Comparison of ENCODE assay signal across 8 cellular contexts in the genomic region with DNA sequence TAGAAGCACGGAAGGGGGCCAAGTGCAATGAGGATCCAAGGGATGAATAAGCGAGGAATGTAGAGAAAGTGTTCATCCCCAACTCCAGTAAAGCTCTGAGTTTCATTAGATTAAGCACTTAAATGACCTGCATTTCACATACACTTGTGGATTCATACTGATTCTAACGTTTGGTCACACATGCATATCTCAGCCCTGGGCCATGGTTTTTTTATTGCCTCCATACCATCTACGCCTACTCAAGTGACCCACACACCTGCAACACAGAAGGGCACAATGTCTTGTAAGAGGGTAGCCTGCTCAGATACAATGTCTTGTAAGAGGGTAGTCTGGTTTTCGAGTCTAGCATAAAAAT. TPM values are rescaled to one million over a fixed set of nuclear protein-coding genes. Genes with fewer than 3 reads are reported as not detected.
DNase-seq lines count a peak whose midpoint lies in the region; ATAC-seq and TF ChIP-seq lines count a peak whose summit lies in the region.

No MANE protein-coding gene starts in this region.

- TF ChIP-seq CTCF in Caco-2 (IDR thresholded peaks at IDR 0.05; ENCODE audit: insufficient read depth in 1 of 2, low read depth in 1 of 2, low read length in 1 of 2, severe bottlenecking in 1 of 2, unreplicated experiment in 1 of 2) (no peak), OCI-LY1 (IDR thresholded peaks at IDR 0.05; ENCODE audit: low read length) (no peak), progenitor cell of endocrine pancreas (IDR thresholded peaks at IDR 0.05; ENCODE audit: unreplicated experiment) (no peak), GM10248 (IDR thresholded peaks at IDR 0.05; ENCODE audit: control extremely low read depth, extremely low read depth, low read depth, missing control alignments) (no peak)

- H3K79me2 ChIP-seq in OCI-LY1 (ENCODE audit: insufficient read depth, low read length), result peaks cover 37% of the 10 kb centered on the region

- H3K36me3 Mint-ChIP-seq in Caco-2 (ENCODE audit: insufficient read depth, unreplicated experiment) (peaks cover 2% of the 10 kb centered on the region), progenitor cell of endocrine pancreas (ENCODE audit: insufficient read depth) (peaks cover under 1% of the 10 kb centered on the region)

- H3K27me3 Mint-ChIP-seq in Caco-2 (ENCODE audit: insufficient read depth, unreplicated experiment) (no peaks in the 10 kb centered on the region), progenitor cell of endocrine pancreas (no peaks in the 10 kb centered on the region)

- DNase-seq in Caco-2, result no peak
- no peak for DNase-seq in progenitor cell of endocrine pancreas (ENCODE audit: low spot score, unreplicated experiment)
- no peak for DNase-seq in GM10248 (ENCODE audit: extremely low spot score)
- no peak for DNase-seq in activated CD4-positive, CD25-positive, alpha-beta regulatory T cell (lab: John Stamatoyannopoulos, UW)
- DNase-seq in G401 (ENCODE audit: low spot score), result no peak

- no TSS peak for BruUV-seq in Caco-2 (replicated peaks; lab: Mats Ljungman, UMichigan)

- H3K4me2 ChIP-seq in OCI-LY1 (ENCODE audit: low read length), result peak overlapping the region; percentile 82

- peak overlapping the region; percentile 86 for H3K9ac ChIP-seq in OCI-LY1 (ENCODE audit: low read length)

- 24 to 25% methylated on average over 5 of the region's 5 CpGs for WGBS in esophagus, 2 donors

- H3K36me3 ChIP-seq in Caco-2 (ENCODE audit: control insufficient read depth, insufficient read depth, low read length) (no peaks in the 10 kb centered on the region; the same call in 1 of the 2 replicates), OCI-LY1 (ENCODE audit: insufficient read depth, low read length) (peaks cover 32% of the 10 kb centered on the region), esophagus (ENCODE audit: control insufficient read depth in 2 of 2, insufficient read depth in 2 of 2, low read length in 1 of 2) (no peaks in the 10 kb centered on the region)

- intact Hi-C loops in Caco-2 (cut with micrococcal nuclease; ENCODE audit: unreplicated experiment), result loop anchor here (1.0 kb wide), 2 partner anchors 37 to 43 kb away; partner anchors contain the start of genes ZNF2 and ZNF514

- H3K4me3 ChIP-seq in Caco-2 (ENCODE audit: low read depth, low read length) (peak overlapping the region; percentile 73), OCI-LY1 (ENCODE audit: low read depth, low read length, poor library complexity, severe bottlenecking) (peak overlapping the region; percentile 86), esophagus (ENCODE audit: low read depth in 1 of 2, low read length in 2 of 2) (peak overlapping the region; percentile 90 to 97)

- H3K4me1 Mint-ChIP-seq in Caco-2 (ENCODE audit: low read depth, unreplicated experiment), result peaks cover 15% of the 10 kb centered on the region
- peaks cover 13% of the 10 kb centered on the region for H3K4me1 Mint-ChIP-seq in progenitor cell of endocrine pancreas (ENCODE audit: low read depth)

- H3K9me3 ChIP-seq in Caco-2 (no peaks in the 10 kb centered on the region), OCI-LY1 (ENCODE audit: low read length) (no peaks in the 10 kb centered on the region), esophagus (ENCODE audit: control insufficient read depth in 2 of 2, insufficient read depth in 1 of 2, low read depth in 1 of 2, low read length in 1 of 2) (no peaks in the 10 kb centered on the region)

- H3K27ac Mint-ChIP-seq in Caco-2 (ENCODE audit: unreplicated experiment) (peak overlapping the region; percentile 95), progenitor cell of endocrine pancreas (peak overlapping the region; percentile 93)

- H3K27ac ChIP-seq in OCI-LY1 (ENCODE audit: low read depth, low read length, poor library complexity, severe bottlenecking), result no peak overlapping the region
- H3K27ac ChIP-seq in esophagus (ENCODE audit: low read depth in 2 of 2, low read length in 1 of 2), result peak overlapping the region in 1 of 2 donors; percentile 96

- peak overlapping the region; percentile 31; the same call in 1 of the 2 replicates for H2AFZ ChIP-seq in OCI-LY1 (ENCODE audit: low read length)

- no peaks in the 10 kb centered on the region for H3K27me3 ChIP-seq in Caco-2 (replicated peaks; ENCODE audit: control insufficient read depth, insufficient read depth, low read length)
- H3K27me3 ChIP-seq in OCI-LY1 (ENCODE audit: insufficient read depth, low read length), result no peaks in the 10 kb centered on the region
- no peaks in the 10 kb centered on the region for H3K27me3 ChIP-seq in esophagus (ENCODE audit: control insufficient read depth in 1 of 2, insufficient read depth in 2 of 2, low read length in 2 of 2)

- H4K20me1 ChIP-seq in OCI-LY1 (ENCODE audit: insufficient read depth, low read length), result no peaks in the 10 kb centered on the region

- peak; percentile 3 for ATAC-seq in GM21737 (IDR thresholded peaks at IDR 0.05; ENCODE audit: unreplicated experiment)

- no peaks in the 10 kb centered on the region for H3F3A ChIP-seq in OCI-LY1 (ENCODE audit: insufficient read depth, low read length)

- H3K9me3 Mint-ChIP-seq in Caco-2 (ENCODE audit: unreplicated experiment) (peaks cover 7% of the 10 kb centered on the region), progenitor cell of endocrine pancreas (ENCODE audit: low read depth) (no peaks in the 10 kb centered on the region)

- POLR2A ChIA-PET in Caco-2 (lab: Charles Lee) (interaction anchor here (0.9 kb wide), 1 partner anchor 43 kb away, joined by 4 read pairs; no protein-coding TSS in a partner anchor), GM10248 (lab: Yijun Ruan, JAX) (interaction anchor here (0.6 kb wide), 2 partner anchors 37 to 43 kb away, joined by 3 read pairs; no protein-coding TSS in a partner anchor)

- in situ Hi-C loops in G401 (cut with HindIII; ENCODE audit: low sequenced_read_pairs), result no loop called here

- H3K4me1 ChIP-seq in Caco-2, result peaks cover 6% of the 10 kb centered on the region; the same call in 1 of the 2 replicates
- peaks cover 26% of the 10 kb centered on the region for H3K4me1 ChIP-seq in OCI-LY1 (ENCODE audit: insufficient read depth, low read length, severe bottlenecking)
- H3K4me1 ChIP-seq in esophagus (ENCODE audit: control insufficient read depth in 2 of 2, insufficient read depth in 2 of 2, low read length in 1 of 2), result peaks cover 0 to 7% of the 10 kb centered on the region in 2 donors

- CTCF ChIA-PET in Caco-2 (lab: Charles Lee), result interaction anchor here (2.0 kb wide), 1 partner anchor 46 kb away, joined by 12 read pairs; no protein-coding TSS in a partner anchor
- CTCF ChIA-PET in GM10248 (lab: Yijun Ruan, JAX), result interaction anchor here (1.2 to 4.0 kb wide), 12 partner anchors 12 to 247 kb away, joined by 3 to 23 read pairs (median 4); partner anchors contain the start of genes ZNF2 and ZNF514

- H3K4me3 Mint-ChIP-seq in Caco-2 (ENCODE audit: unreplicated experiment), result peak overlapping the region; percentile 93
- peak overlapping the region; percentile 92 for H3K4me3 Mint-ChIP-seq in progenitor cell of endocrine pancreas (ENCODE audit: low read depth)

- H3K9me2 ChIP-seq in OCI-LY1 (ENCODE audit: low read depth, low read length), result no peaks in the 10 kb centered on the region

RNA-seq across cellular contexts. Expression of gene MRPS5, which starts 0.6 kb away (rescaled TPM):
- total RNA-seq in Caco-2 (2022) (80.5 and 90.0 TPM in 2 replicates), progenitor cell of endocrine pancreas (59.8 and 62.5 TPM in 2 replicates)
- polyA plus RNA-seq in esophagus, result 10 to 100 TPM; 46.5 to 52.9 TPM
- total RNA-seq in G401 (2014; rRNA removed; shearing (Covaris generic)), result 76.7 and 85.7 TPM in 2 replicates

RNA-seq across cellular contexts. Expression of gene ZNF514, which starts 37.5 kb away (rescaled TPM):
- total RNA-seq in Caco-2 (2022) (20.0 and 21.9 TPM in 2 replicates), progenitor cell of endocrine pancreas (32.9 and 34.8 TPM in 2 replicates)
- polyA plus RNA-seq in esophagus, result 10 to 100 TPM in 1 of 2 donors, 1 to 10 TPM in 1; 4.4 to 11.6 TPM
- total RNA-seq in G401 (2014; rRNA removed; shearing (Covaris generic)), result 9.6 and 19.3 TPM in 2 replicates

RNA-seq across cellular contexts. Expression of gene ZNF2, which starts 43.4 kb away (rescaled TPM):
- total RNA-seq in Caco-2 (2022) (3.8 and 4.2 TPM in 2 replicates), progenitor cell of endocrine pancreas (5.7 and 6.5 TPM in 2 replicates)
- 1 to 10 TPM in 1 of 2 donors, under 1 TPM in 1; 0.90 to 1.2 TPM for polyA plus RNA-seq in esophagus
- 4.5 and 6.9 TPM in 2 replicates for total RNA-seq in G401 (2014; rRNA removed; shearing (Covaris generic))
